Comparison of ENCODE assay signal across 34 cellular contexts in genomic region chr1:54658164-54658913, GRCh38. TPM values are rescaled to one million over a fixed set of nuclear protein-coding genes. Genes with fewer than 3 reads are reported as not detected.
"Had no signal": no experiment of that assay in that cellular context is flagged by ENCODE, and none has a peak within 500 bp of the region (broad histone marks: within the 10 kb centered on the region; RNA-seq: fewer than 3 reads in every experiment).

No MANE protein-coding gene starts in this region.

- H3K36me3 ChIP-seq: cardiac muscle cell, WERI-Rb-1 had no signal

- H3K4me1 ChIP-seq: ascending aorta had no signal

- H3K27me3 ChIP-seq: ascending aorta, cardiac muscle cell had no signal

- FAIRE-seq: bronchial epithelial cell, TTC549 had no signal

- H3K4me3 ChIP-seq: ascending aorta, cardiac muscle cell had no signal

- DNase-seq: activated CD4-positive, alpha-beta memory T cell treated with anti-CD3 and anti-CD28 coated beads, Interleukin-2, amount 10 ng/mL, durations not matched to agents 7 days and 5 days; activated CD4-positive, alpha-beta T cell treated with anti-CD3 and anti-CD28 coated beads for 1 hour; activated CD4-positive, alpha-beta T cell treated with anti-CD3 and anti-CD28 coated beads for 36 hours; activated CD4-positive, alpha-beta T cell treated with anti-CD3 and anti-CD28 coated beads for 48 hours; activated CD4-positive, alpha-beta T cell treated with anti-CD3 and anti-CD28 coated beads, Interleukin-2, amount 10 ng/mL, durations not matched to agents 7 days and 5 days; activated CD4-positive, alpha-beta T cell treated with anti-CD3 and anti-CD28 coated beads, Interleukin-2, amount 50 U/mL, for 48 hours; activated CD4-positive, CD25-positive, alpha-beta regulatory T cell; activated CD8-positive, alpha-beta memory T cell treated with anti-CD3 and anti-CD28 coated beads for 24 hours; activated CD8-positive, alpha-beta memory T cell treated with anti-CD3 and anti-CD28 coated beads, Interleukin-2, amount 10 ng/mL, durations not matched to agents 7 days and 5 days; activated CD8-positive, alpha-beta T cell treated with anti-CD3 and anti-CD28 coated beads, Interleukin-2, amount 10 ng/mL, durations not matched to agents 7 days and 5 days; activated effector memory CD4-positive, alpha-beta T cell treated with Interleukin-2 at 50 U/mL for 16 hours; activated gamma-delta T cell; activated naive CD4-positive, alpha-beta T cell treated with anti-CD3 and anti-CD28 coated beads, Interleukin-2, amount 10 ng/mL, durations not matched to agents 7 days and 5 days; activated naive CD4-positive, alpha-beta T cell treated with Interleukin-2 at 50 U/mL for 16 hours; activated naive CD8-positive, alpha-beta T cell treated with anti-CD3 and anti-CD28 coated beads, Interleukin-2, amount 10 ng/mL, durations not matched to agents 7 days and 5 days; activated naive CD8-positive, alpha-beta T cell treated with anti-CD3 and anti-CD28 coated beads, Interleukin-2, amount 50 U/mL, for 24 hours; activated T-cell treated with anti-CD3 and anti-CD28 coated beads, Interleukin-2, amount 50 U/mL, for 24 hours; activated T-cell treated with anti-CD3 and anti-CD28 coated beads, Interleukin-2, amount 50 U/mL, for 48 hours; amygdala; anterior cingulate cortex; caudate nucleus; cerebellar nuclear complex; T-helper 1 cell; T-helper 2 cell; T-helper 9 cell; WERI-Rb-1 had no signal

- ATAC-seq: activated CD4-positive, alpha-beta T cell treated with anti-CD3 and anti-CD28 coated beads for 36 hours; activated CD4-positive, CD25-positive, alpha-beta regulatory T cell treated with anti-CD3 and anti-CD28 coated beads, Interleukin-2, amount 50 U/mL, for 24 hours; activated CD8-positive, alpha-beta memory T cell treated with anti-CD3 and anti-CD28 coated beads, Interleukin-2, amount 10 ng/mL, durations not matched to agents 7 days and 5 days; activated CD8-positive, alpha-beta T cell treated with anti-CD3 and anti-CD28 coated beads, Interleukin-2, amount 10 ng/mL, durations not matched to agents 7 days and 5 days; activated naive CD8-positive, alpha-beta T cell treated with anti-CD3 and anti-CD28 coated beads, Interleukin-2, amount 50 U/mL, for 24 hours; WTC11 had no signal

- H3K27ac ChIP-seq: ascending aorta, cardiac muscle cell, WERI-Rb-1 had no signal

RNA-seq across cellular contexts. Expression of gene MROH7, which starts 16.8 kb away (rescaled TPM):
- total RNA-seq: activated CD8-positive, alpha-beta memory T cell treated with anti-CD3 and anti-CD28 coated beads, Interleukin-2, amount 10 ng/mL, durations not matched to agents 7 days and 5 days; activated CD8-positive, alpha-beta T cell treated with anti-CD3 and anti-CD28 coated beads, Interleukin-2, amount 10 ng/mL, durations not matched to agents 7 days and 5 days had no signal

RNA-seq across cellular contexts. Expression of gene FAM151A, which starts 35.0 kb away (rescaled TPM):
- total RNA-seq: activated CD4-positive, alpha-beta memory T cell treated with anti-CD3 and anti-CD28 coated beads, Interleukin-2, amount 10 ng/mL, durations not matched to agents 7 days and 5 days; activated CD4-positive, alpha-beta T cell treated with anti-CD3 and anti-CD28 coated beads for 36 hours; activated CD4-positive, alpha-beta T cell treated with anti-CD3 and anti-CD28 coated beads, Interleukin-2, amount 10 ng/mL, durations not matched to agents 7 days and 5 days; activated CD8-positive, alpha-beta memory T cell treated with anti-CD3 and anti-CD28 coated beads, Interleukin-2, amount 10 ng/mL, durations not matched to agents 7 days and 5 days; activated CD8-positive, alpha-beta T cell treated with anti-CD3 and anti-CD28 coated beads, Interleukin-2, amount 10 ng/mL, durations not matched to agents 7 days and 5 days; activated naive CD8-positive, alpha-beta T cell treated with anti-CD3 and anti-CD28 coated beads, Interleukin-2, amount 10 ng/mL, durations not matched to agents 7 days and 5 days; activated T-helper 2 cell treated with anti-CD3 and anti-CD28 coated beads, Interferon-gamma antibody, Interleukin-2, Interleukin-4, amounts not matched to agents 10 μg/mL and 5 μg/mL and 100 μg/mL, durations not matched to agents 14 hours and 24 hours and 36 hours; ascending aorta; bronchial epithelial cell; chondrocyte had no signal
